In the genomic region with DNA sequence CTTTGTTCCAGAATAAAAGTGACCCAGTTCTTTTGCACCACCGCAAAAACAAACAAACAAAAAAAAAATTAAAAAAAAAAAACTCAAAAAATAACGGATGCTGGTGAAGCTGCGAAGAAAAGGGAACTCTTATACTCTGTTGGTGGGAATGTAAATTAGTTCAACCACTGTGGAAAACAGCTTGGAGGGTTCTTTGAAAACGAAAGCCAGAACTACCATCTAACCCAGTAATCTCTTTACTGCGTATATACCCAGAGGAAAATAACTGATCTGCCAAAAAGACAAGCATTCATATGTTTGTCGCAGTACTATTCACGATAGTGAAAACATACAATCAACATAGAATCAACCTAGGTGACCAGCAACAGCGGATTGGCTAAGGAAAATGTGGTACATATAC, we compare ENCODE assay signal across 30 cellular contexts.
A peak's percentile ranks its signal among the peaks of the same experiment; 100 is the strongest.
DNase-seq lines count a peak whose midpoint lies in the region; ATAC-seq lines count a peak whose summit lies in the region.
"Had no signal": no experiment of that assay in that cellular context is flagged by ENCODE, and none has a peak within 500 bp of the region (broad histone marks: within the 10 kb centered on the region; RNA-seq: fewer than 3 reads in every experiment).

No MANE protein-coding gene starts in this region.

- H3K27me3 ChIP-seq in right cardiac atrium (ENCODE audit: control insufficient read depth, insufficient read depth) (no peaks in the 10 kb centered on the region), mesenchymal stem cell (ENCODE audit: control insufficient read depth in 1 of 2, insufficient read depth in 1 of 2, low read length in 2 of 2) (no peaks in the 10 kb centered on the region)
- H3K27me3 ChIP-seq: BLaER1, breast epithelium, neutrophil, testis had no signal

- H4K8ac ChIP-seq in mesenchymal stem cell (ENCODE audit: low read length) = no peak overlapping the region

- H2AK5ac ChIP-seq in mesenchymal stem cell (ENCODE audit: low read length, severe bottlenecking) = no peak overlapping the region

- no peaks in the 10 kb centered on the region for H3K36me3 ChIP-seq in mesenchymal stem cell (ENCODE audit: control insufficient read depth in 1 of 2, insufficient read depth in 2 of 2, low read depth in 1 of 2, low read length in 2 of 2)
- H3K36me3 ChIP-seq: BLaER1, breast epithelium, neutrophil had no signal

- no peak overlapping the region for H3K9ac ChIP-seq in mesenchymal stem cell (ENCODE audit: low read length)
- H3K9ac ChIP-seq: BLaER1 had no signal

- peak overlapping the region; percentile 72 for H3K4me3 Mint-ChIP-seq in memory B cell
- no peak overlapping the region for H3K4me3 Mint-ChIP-seq in activated T-cell treated with anti-CD3 and anti-CD28 coated beads, Interleukin-2, amount 50 U/mL, for 4 hours
- H3K4me3 Mint-ChIP-seq: activated naive CD4-positive, alpha-beta T cell treated with anti-CD3 and anti-CD28 coated beads, Interleukin-2, amount 10 ng/mL, durations not matched to agents 7 days and 5 days; GM23338; mesothelial cell of epicardium; WTC11 had no signal

- H2BK120ac ChIP-seq in mesenchymal stem cell (ENCODE audit: low read depth, low read length) = no peak overlapping the region

- H3K4me3 ChIP-seq in right cardiac atrium (ENCODE audit: low read length) (no peak overlapping the region), mesenchymal stem cell (ENCODE audit: insufficient read depth in 1 of 2, low read depth in 1 of 2, low read length in 2 of 2) (no peak overlapping the region)
- H3K4me3 ChIP-seq: BLaER1, breast epithelium, GM23338, psoas muscle, testis had no signal

- H2AFZ ChIP-seq in mesenchymal stem cell (ENCODE audit: low read depth, low read length) = no peak overlapping the region
- H2AFZ ChIP-seq: GM23338 had no signal

- no peak overlapping the region for H3K4me2 ChIP-seq in mesenchymal stem cell (ENCODE audit: low read length, poor library complexity, severe bottlenecking)
- H3K4me2 ChIP-seq: BLaER1, GM23338 had no signal

- H3K9me3 ChIP-seq in right cardiac atrium (ENCODE audit: control insufficient read depth, low read length) = no peaks in the 10 kb centered on the region
- H3K9me3 ChIP-seq in mesenchymal stem cell (ENCODE audit: control insufficient read depth, low read length) = no peaks in the 10 kb centered on the region
- H3K9me3 ChIP-seq: BLaER1, breast epithelium, neutrophil, psoas muscle, testis had no signal

- peaks cover 19% of the 10 kb centered on the region for H3K4me1 Mint-ChIP-seq in memory B cell
- H3K4me1 Mint-ChIP-seq in activated T-cell treated with anti-CD3 and anti-CD28 coated beads, Interleukin-2, amount 50 U/mL, for 4 hours (ENCODE audit: low read depth) = peaks cover 23% of the 10 kb centered on the region

- H3K79me1 ChIP-seq in mesenchymal stem cell (replicated peaks; ENCODE audit: low read length, poor library complexity, severe bottlenecking) = no peaks in the 10 kb centered on the region

- DNase-seq in memory B cell (ENCODE audit: low spot score in 2 of 2) = no peak
- DNase-seq in activated T-cell treated with anti-CD3 and anti-CD28 coated beads, Interleukin-2, amount 50 U/mL, for 4 hours = no peak
- no peak for DNase-seq in right cardiac atrium
- no peak for DNase-seq in Right ventricle myocardium inferior (ENCODE audit: missing footprints)
- no peak for DNase-seq in mesenchymal stem cell
- DNase-seq: activated CD4-positive, alpha-beta T cell treated with anti-CD3 and anti-CD28 coated beads, Interleukin-2, amount 50 U/mL, for 4 hours; activated naive CD4-positive, alpha-beta T cell treated with anti-CD3 and anti-CD28 coated beads, Interleukin-2, amount 10 ng/mL, durations not matched to agents 7 days and 5 days; amygdala; DMS53; effector CD4-positive, alpha-beta T cell; glutamatergic neuron; islet precursor cell; left ventricle myocardium superior; naive B cell; NCI-H1092; NCI-H187; NCI-H524 treated with DMSO at 0.1 percent for 48 hours; psoas muscle; stimulated activated naive CD4-positive, alpha-beta T cell treated with Interleukin-2 at 50 U/mL for 16 hours; testis had no signal

- 96% methylated on average over 8 of the region's 8 CpGs for WGBS in right cardiac atrium
- WGBS in mesenchymal stem cell = 100% methylated on average over 5 of the region's 8 CpGs

- intact Hi-C loops in right cardiac atrium (cut with DNase I) (no loop called here), Right ventricle myocardium inferior (cut with DNase I) (no loop called here)

- no peak overlapping the region for H3K4ac ChIP-seq in mesenchymal stem cell (ENCODE audit: low read depth in 1 of 2, low read length in 2 of 2)

- ATAC-seq in GM18867 (IDR thresholded peaks at IDR 0.05; ENCODE audit: unreplicated experiment) (peak; percentile 79), GM21723 (IDR thresholded peaks at IDR 0.05; ENCODE audit: unreplicated experiment) (peak; percentile 54), HG03432 (IDR thresholded peaks at IDR 0.05; ENCODE audit: unreplicated experiment) (peak; percentile 59), memory B cell (ENCODE audit: low read depth) (peak; percentile 89), right cardiac atrium (no peak), Right ventricle myocardium inferior (no peak)
- no peak for ATAC-seq in activated T-cell treated with anti-CD3 and anti-CD28 coated beads, Interleukin-2, amount 50 U/mL, for 4 hours
- ATAC-seq: GM23338, left ventricle myocardium superior, Panc1, psoas muscle, WTC11 had no signal

- H2BK12ac ChIP-seq in mesenchymal stem cell (ENCODE audit: low read length in 2 of 2) = no peak overlapping the region

- no peak overlapping the region for H2BK5ac ChIP-seq in mesenchymal stem cell (ENCODE audit: low read depth, low read length, poor library complexity, severe bottlenecking)

- H3K4me1 ChIP-seq in right cardiac atrium (ENCODE audit: control insufficient read depth, insufficient read depth, low read length) (no peaks in the 10 kb centered on the region), mesenchymal stem cell (ENCODE audit: control insufficient read depth, insufficient read depth, low read depth, low read length) (no peaks in the 10 kb centered on the region)
- H3K4me1 ChIP-seq: breast epithelium, psoas muscle, testis had no signal

- H3K27ac ChIP-seq in right cardiac atrium (ENCODE audit: low read length) (no peak overlapping the region), mesenchymal stem cell (ENCODE audit: low read length, poor library complexity, severe bottlenecking) (no peak overlapping the region)
- H3K27ac ChIP-seq: BLaER1, breast epithelium, neutrophil, psoas muscle, testis had no signal

- peaks cover 5% of the 10 kb centered on the region for H3K9me3 Mint-ChIP-seq in memory B cell
- peaks cover 7% of the 10 kb centered on the region for H3K9me3 Mint-ChIP-seq in activated T-cell treated with anti-CD3 and anti-CD28 coated beads, Interleukin-2, amount 50 U/mL, for 4 hours
- H3K9me3 Mint-ChIP-seq: GM23338, WTC11 had no signal

- no peak overlapping the region for H3K23ac ChIP-seq in mesenchymal stem cell (ENCODE audit: low read length in 2 of 2)

- no peak overlapping the region for H4K91ac ChIP-seq in mesenchymal stem cell (ENCODE audit: low read length)

- H3K27ac Mint-ChIP-seq in memory B cell = peak overlapping the region; percentile 79
- H3K27ac Mint-ChIP-seq: activated naive CD4-positive, alpha-beta T cell treated with anti-CD3 and anti-CD28 coated beads, Interleukin-2, amount 10 ng/mL, durations not matched to agents 7 days and 5 days; GM23338; mesothelial cell of epicardium; WTC11 had no signal

- peaks cover 2% of the 10 kb centered on the region for H3K36me3 Mint-ChIP-seq in memory B cell
- no peaks in the 10 kb centered on the region for H3K36me3 Mint-ChIP-seq in activated T-cell treated with anti-CD3 and anti-CD28 coated beads, Interleukin-2, amount 50 U/mL, for 4 hours (ENCODE audit: insufficient read depth)
- H3K36me3 Mint-ChIP-seq: WTC11 had no signal

- no peak overlapping the region for H3K18ac ChIP-seq in mesenchymal stem cell (ENCODE audit: low read depth in 1 of 2, low read length in 2 of 2)

- no peak overlapping the region for H3K14ac ChIP-seq in mesenchymal stem cell (ENCODE audit: low read length in 2 of 2)

- no peak overlapping the region for H2BK15ac ChIP-seq in mesenchymal stem cell (ENCODE audit: low read depth, poor library complexity, severe bottlenecking)

- H3K27me3 Mint-ChIP-seq in memory B cell = no peaks in the 10 kb centered on the region
- H3K27me3 Mint-ChIP-seq in activated T-cell treated with anti-CD3 and anti-CD28 coated beads, Interleukin-2, amount 50 U/mL, for 4 hours (ENCODE audit: low read depth) = no peaks in the 10 kb centered on the region
- H3K27me3 Mint-ChIP-seq: activated naive CD4-positive, alpha-beta T cell treated with anti-CD3 and anti-CD28 coated beads, Interleukin-2, amount 10 ng/mL, durations not matched to agents 7 days and 5 days had no signal

Comparison
In these comparisons a context has a peak if more than half of its experiments do, and no peak if none do; other contexts are left out.
1. ATAC-seq: peak in GM18867 (single experiment), GM21723 (single experiment), HG03432 (single experiment) and memory B cell (single experiment); none in activated T-cell treated with anti-CD3 and anti-CD28 coated beads, Interleukin-2, amount 50 U/mL, for 4 hours (0 of 2), right cardiac atrium (0 of 2) and Right ventricle myocardium inferior (single experiment).